ENCODE assay signal across 1 cellular context in genomic region chr16:66549284-66550131, GRCh38.
TF ChIP-seq lines count a peak whose summit lies in the region.

TSS of gene TK2 (minus strand) at chr16:66550122. CDS start at chr16:66550061, 61 bp downstream.

TF ChIP-seq in K562, 482 proteins besides CTCF, POLR2A, EP300 and RAD21 (continued from another document and continues in another):
- no peak for TF ChIP-seq ZNF780A (CRISPR knock-in tag; IDR thresholded peaks at IDR 0.05)
- TF ChIP-seq SMAD4 (CRISPR knock-in tag; conservative IDR thresholded peaks at IDR 0.05) = peak; percentile 50; the same call in 1 of the 2 replicates
- TF ChIP-seq RBBP5 (IDR thresholded peaks at IDR 0.05; ENCODE audit: borderline replicate concordance, insufficient read depth, low read length, poor library complexity, severe bottlenecking) = peak; percentile 84
- TF ChIP-seq NR2C1 (IDR thresholded peaks at IDR 0.05) = no peak
- no peak for TF ChIP-seq NR2C1 (tag; IDR thresholded peaks at IDR 0.05)
- no peak for TF ChIP-seq ZNF785 (CRISPR knock-in tag; IDR thresholded peaks at IDR 0.05)
- TF ChIP-seq ZNF224 (CRISPR knock-in tag; IDR thresholded peaks at IDR 0.05) = no peak
- TF ChIP-seq ELF1 (tag; IDR thresholded peaks at IDR 0.05) = no peak
- peak; percentile 65; the same call in 1 of the 2 replicates for TF ChIP-seq VEZF1 (CRISPR knock-in tag; IDR thresholded peaks at IDR 0.05)
- no peak for TF ChIP-seq HMBOX1 (IDR thresholded peaks at IDR 0.05)
- no peak; the same call in 1 of the 2 replicates for TF ChIP-seq TGIF2 (CRISPR knock-in tag; IDR thresholded peaks at IDR 0.05)
- TF ChIP-seq RHOXF2B (CRISPR knock-in tag; conservative IDR thresholded peaks at IDR 0.05) = no peak
- TF ChIP-seq TCF7 (IDR thresholded peaks at IDR 0.05; ENCODE audit: borderline replicate concordance) = no peak
- no peak for TF ChIP-seq ZNF133 (CRISPR knock-in tag; IDR thresholded peaks at IDR 0.05)
- peak in 1 of 2 experiments; percentile 22; a peak in 1 of 4 replicates for TF ChIP-seq RCOR1 (IDR thresholded peaks at IDR 0.05; ENCODE audit: borderline replicate concordance in 1 of 2, low read depth in 2 of 2, low read length in 2 of 2)
- no peak for TF ChIP-seq ARNT (IDR thresholded peaks at IDR 0.05)
- 0 out of 2 replicates have a peak, but pooled peaks have one; percentile 29 for TF ChIP-seq PREB (CRISPR knock-in tag; IDR thresholded peaks at IDR 0.05)
- no peak for TF ChIP-seq SMARCE1 (IDR thresholded peaks at IDR 0.05)
- TF ChIP-seq ZNF384 (IDR thresholded peaks at IDR 0.05; ENCODE audit: low read depth, low read length) = no peak
- no peak for TF ChIP-seq ZNF41 (CRISPR knock-in tag; conservative IDR thresholded peaks at IDR 0.05)
- TF ChIP-seq TOE1 (IDR thresholded peaks at IDR 0.05; ENCODE audit: borderline replicate concordance) = no peak
- TF ChIP-seq TOE1 (CRISPR knock-in tag; IDR thresholded peaks at IDR 0.05; ENCODE audit: borderline replicate concordance, low read depth) = no peak
- TF ChIP-seq NFE2 (IDR thresholded peaks at IDR 0.05; ENCODE audit: low read depth) = no peak
- no peak for TF ChIP-seq CLOCK (CRISPR knock-in tag; IDR thresholded peaks at IDR 0.05; ENCODE audit: borderline replicate concordance)
- no peak for TF ChIP-seq ZNF77 (CRISPR knock-in tag; IDR thresholded peaks at IDR 0.05)
- no peak for TF ChIP-seq MLX (CRISPR knock-in tag; conservative IDR thresholded peaks at IDR 0.05)
- no peak for TF ChIP-seq CSDE1 (IDR thresholded peaks at IDR 0.05)
- TF ChIP-seq SMARCC2 (IDR thresholded peaks at IDR 0.05; ENCODE audit: low read depth) = no peak; the same call in 1 of the 2 replicates
- TF ChIP-seq SRSF3 (IDR thresholded peaks at IDR 0.05; ENCODE audit: insufficient read depth, low read length) = 0 out of 2 replicates have a peak, but pooled peaks have one; percentile 83
- no peak for TF ChIP-seq THAP7 (CRISPR knock-in tag; IDR thresholded peaks at IDR 0.05)
- TF ChIP-seq STAT5B (CRISPR knock-in tag; IDR thresholded peaks at IDR 0.05) = no peak
- peak; percentile 32 for TF ChIP-seq HNRNPLL (IDR thresholded peaks at IDR 0.05; ENCODE audit: low read depth, low read length, poor library complexity, severe bottlenecking)
- TF ChIP-seq ZNF830 (CRISPR knock-in tag; IDR thresholded peaks at IDR 0.05) = no peak
- TF ChIP-seq MTF1 (CRISPR knock-in tag; IDR thresholded peaks at IDR 0.05; ENCODE audit: borderline replicate concordance) = no peak
- TF ChIP-seq E2F3 (CRISPR knock-in tag; IDR thresholded peaks at IDR 0.05) = no peak
- no peak for TF ChIP-seq PHTF2 (CRISPR knock-in tag; IDR thresholded peaks at IDR 0.05)
- no peak for TF ChIP-seq ZSCAN29 (IDR thresholded peaks at IDR 0.05)
- peak; percentile 40 for TF ChIP-seq BRD9 (IDR thresholded peaks at IDR 0.05; ENCODE audit: low read depth, partially characterized antibody)
- no peak for TF ChIP-seq ZNF75A (CRISPR knock-in tag; IDR thresholded peaks at IDR 0.05)
- TF ChIP-seq FOSL1 (tag; conservative IDR thresholded peaks at IDR 0.05) = no peak
- no peak for TF ChIP-seq TAF15 (IDR thresholded peaks at IDR 0.05; ENCODE audit: low read depth, low read length)
- no peak for TF ChIP-seq U2AF2 (optimal IDR thresholded peaks at IDR 0.05; ENCODE audit: low read depth, low read length)
- peak; percentile 95 for TF ChIP-seq ZBTB7A (IDR thresholded peaks at IDR 0.05; ENCODE audit: borderline replicate concordance, control insufficient read depth, low read depth, low read length)
- TF ChIP-seq ATF7 (IDR thresholded peaks at IDR 0.05) = no peak
- no peak for TF ChIP-seq SMAD3 (CRISPR knock-in tag; conservative IDR thresholded peaks at IDR 0.05)
- no peak for TF ChIP-seq ATF4 (CRISPR knock-in tag; IDR thresholded peaks at IDR 0.05)
- 0 out of 2 replicates have a peak, but pooled peaks have one; percentile 36 for TF ChIP-seq EP400 (IDR thresholded peaks at IDR 0.05)
- TF ChIP-seq MAZ (CRISPR knock-in tag; conservative IDR thresholded peaks at IDR 0.05 in 1 of 2, IDR thresholded peaks at IDR 0.05 in 1 of 2) = peak in 1 of 2 experiments; percentile 78; a peak in 1 of 4 replicates
- no peak for TF ChIP-seq ETV5 (CRISPR knock-in tag; IDR thresholded peaks at IDR 0.05; ENCODE audit: low read depth)
- no peak for TF ChIP-seq ZHX1 (conservative IDR thresholded peaks at IDR 0.05; ENCODE audit: low read length)
- TF ChIP-seq TEAD4 (IDR thresholded peaks at IDR 0.05; ENCODE audit: low read length) = no peak
- TF ChIP-seq TEAD4 (CRISPR knock-in tag; IDR thresholded peaks at IDR 0.05; ENCODE audit: borderline replicate concordance) = no peak
- no peak for TF ChIP-seq SRF (CRISPR knock-in tag; IDR thresholded peaks at IDR 0.05)
- no peak for TF ChIP-seq CBX8 (IDR thresholded peaks at IDR 0.05; ENCODE audit: borderline replicate concordance, extremely low read depth, low read depth, low read length, poor library complexity, severe bottlenecking)
- TF ChIP-seq E2F1 (CRISPR knock-in tag; IDR thresholded peaks at IDR 0.05) = no peak
- no peak for TF ChIP-seq ZNF253 (CRISPR knock-in tag; conservative IDR thresholded peaks at IDR 0.05)
- no peak for TF ChIP-seq BRCA1 (IDR thresholded peaks at IDR 0.05)
- 0 out of 2 replicates have a peak, but pooled peaks have one; percentile 28 for TF ChIP-seq BRCA1 (CRISPR knock-in tag; IDR thresholded peaks at IDR 0.05)
- TF ChIP-seq SOX6 (IDR thresholded peaks at IDR 0.05) = no peak
- no peak for TF ChIP-seq ZNF24 (IDR thresholded peaks at IDR 0.05)
- peak; percentile 53; the same call in 1 of the 2 replicates for TF ChIP-seq GABPB1 (CRISPR knock-in tag; IDR thresholded peaks at IDR 0.05)
- TF ChIP-seq BRF2 (IDR thresholded peaks at IDR 0.05; ENCODE audit: borderline replicate concordance, insufficient read depth, insufficient read length) = no peak
